In genomic region chr9:63385479-63385878, GRCh38 we compare ENCODE assay signal across 7 cellular contexts.
DNase-seq lines count a peak whose midpoint lies in the region; TF ChIP-seq lines count a peak whose summit lies in the region.
"Not testable (repeated sequence)": the region's sequence is repeated elsewhere in the genome, so short reads cannot be mapped to it uniquely, and the experiment has no call there.

No MANE protein-coding gene starts in this region.

- H3K36me3 ChIP-seq in HUES6 (ENCODE audit: control insufficient read depth, insufficient read depth, low read length); adipocyte (ENCODE audit: control insufficient read depth, insufficient read depth, low read length, severe bottlenecking); ectodermal cell (ENCODE audit: control insufficient read depth, insufficient read depth, low read length); right atrium auricular region; mesenchymal stem cell (ENCODE audit: control insufficient read depth in 1 of 2, insufficient read depth in 2 of 2, low read depth in 1 of 2, low read length in 2 of 2): not testable (repeated sequence)

- intact Hi-C loops in activated CD4-positive, alpha-beta T cell treated with anti-CD3 and anti-CD28 coated beads, Interleukin-2, amount 10 ng/mL, durations not matched to agents 24 days and 14 days (cut with micrococcal nuclease): not testable (repeated sequence)

- not testable (repeated sequence) for H2BK15ac ChIP-seq in mesenchymal stem cell (ENCODE audit: low read depth, poor library complexity, severe bottlenecking)

- H3K9me3 ChIP-seq in HUES6 (ENCODE audit: control insufficient read depth, insufficient read depth, low read depth, low read length); adipocyte (ENCODE audit: control insufficient read depth, low read length); ectodermal cell (ENCODE audit: control insufficient read depth, low read length); right atrium auricular region; mesenchymal stem cell (ENCODE audit: control insufficient read depth, low read length): not testable (repeated sequence)

- not testable (repeated sequence) for H3K36me3 Mint-ChIP-seq in activated CD4-positive, alpha-beta T cell treated with anti-CD3 and anti-CD28 coated beads, Interleukin-2, amount 10 ng/mL, durations not matched to agents 24 days and 14 days (ENCODE audit: low read depth); osteocyte (ENCODE audit: unreplicated experiment)

- not testable (repeated sequence) for H3K27ac Mint-ChIP-seq in activated CD4-positive, alpha-beta T cell treated with anti-CD3 and anti-CD28 coated beads, Interleukin-2, amount 10 ng/mL, durations not matched to agents 24 days and 14 days
- H3K27ac Mint-ChIP-seq in osteocyte (ENCODE audit: unreplicated experiment): peak overlapping the region; percentile 70

- H3K4me1 Mint-ChIP-seq in activated CD4-positive, alpha-beta T cell treated with anti-CD3 and anti-CD28 coated beads, Interleukin-2, amount 10 ng/mL, durations not matched to agents 24 days and 14 days; osteocyte (ENCODE audit: unreplicated experiment): not testable (repeated sequence)

- H3K4me3 Mint-ChIP-seq in activated CD4-positive, alpha-beta T cell treated with anti-CD3 and anti-CD28 coated beads, Interleukin-2, amount 10 ng/mL, durations not matched to agents 24 days and 14 days: peak overlapping the region; percentile 75
- H3K4me3 Mint-ChIP-seq in osteocyte (ENCODE audit: unreplicated experiment): peak overlapping the region; percentile 80

- H3K14ac ChIP-seq in mesenchymal stem cell (ENCODE audit: low read length in 2 of 2): not testable (repeated sequence)

- not testable (repeated sequence) for H2AK5ac ChIP-seq in mesenchymal stem cell (ENCODE audit: low read length, severe bottlenecking)

- not testable (repeated sequence) for H2BK120ac ChIP-seq in mesenchymal stem cell (ENCODE audit: low read depth, low read length)

- not testable (repeated sequence) for H3K23ac ChIP-seq in mesenchymal stem cell (ENCODE audit: low read length in 2 of 2)

- H3K27ac ChIP-seq in HUES6 (ENCODE audit: low read depth, low read length); ectodermal cell (ENCODE audit: insufficient read depth, low read depth, low read length, poor library complexity, severe bottlenecking): not testable (repeated sequence)
- peak overlapping the region in 1 of 2 donors; percentile 48 for H3K27ac ChIP-seq in right atrium auricular region
- peak overlapping the region; percentile 40 for H3K27ac ChIP-seq in mesenchymal stem cell (ENCODE audit: low read length, poor library complexity, severe bottlenecking)

- not testable (repeated sequence) for H3K9me3 Mint-ChIP-seq in activated CD4-positive, alpha-beta T cell treated with anti-CD3 and anti-CD28 coated beads, Interleukin-2, amount 10 ng/mL, durations not matched to agents 24 days and 14 days; osteocyte (ENCODE audit: unreplicated experiment)

- H3K27me3 ChIP-seq in HUES6 (ENCODE audit: control insufficient read depth, insufficient read depth, low read length); adipocyte (replicated peaks; ENCODE audit: control insufficient read depth, insufficient read depth, low read length); ectodermal cell (ENCODE audit: control insufficient read depth, insufficient read depth, low read length, poor library complexity, severe bottlenecking); right atrium auricular region; mesenchymal stem cell (ENCODE audit: control insufficient read depth in 1 of 2, insufficient read depth in 1 of 2, low read length in 2 of 2): not testable (repeated sequence)

- not testable (repeated sequence) for H3K18ac ChIP-seq in mesenchymal stem cell (ENCODE audit: low read depth in 1 of 2, low read length in 2 of 2)

- TF ChIP-seq CTCF in right atrium auricular region (IDR thresholded peaks at IDR 0.05); osteocyte (IDR thresholded peaks at IDR 0.05): not testable (repeated sequence)

- H3K4ac ChIP-seq in mesenchymal stem cell (ENCODE audit: low read depth in 1 of 2, low read length in 2 of 2): not testable (repeated sequence)

- H3K4me2 ChIP-seq in mesenchymal stem cell (ENCODE audit: low read length, poor library complexity, severe bottlenecking): not testable (repeated sequence)

- H4K8ac ChIP-seq in mesenchymal stem cell (ENCODE audit: low read length): not testable (repeated sequence)

- not testable (repeated sequence) for H2BK5ac ChIP-seq in mesenchymal stem cell (ENCODE audit: low read depth, low read length, poor library complexity, severe bottlenecking)

- not testable (repeated sequence) for H2AFZ ChIP-seq in mesenchymal stem cell (ENCODE audit: low read depth, low read length)

- not testable (repeated sequence) for H3K4me1 ChIP-seq in HUES6 (ENCODE audit: control insufficient read depth, insufficient read depth, low read length); adipocyte (ENCODE audit: control insufficient read depth, insufficient read depth, low read length); ectodermal cell (ENCODE audit: control insufficient read depth, insufficient read depth, low read length); right atrium auricular region; mesenchymal stem cell (ENCODE audit: control insufficient read depth, insufficient read depth, low read depth, low read length)

- not testable (repeated sequence) for H3K9ac ChIP-seq in HUES6 (ENCODE audit: low read length); adipocyte (ENCODE audit: low read length); mesenchymal stem cell (ENCODE audit: low read length)

- not testable (repeated sequence) for H3K27me3 Mint-ChIP-seq in activated CD4-positive, alpha-beta T cell treated with anti-CD3 and anti-CD28 coated beads, Interleukin-2, amount 10 ng/mL, durations not matched to agents 24 days and 14 days; osteocyte (ENCODE audit: unreplicated experiment)

- H4K91ac ChIP-seq in mesenchymal stem cell (ENCODE audit: low read length): not testable (repeated sequence)

- peak; percentile 56 for DNase-seq in activated CD4-positive, alpha-beta T cell treated with anti-CD3 and anti-CD28 coated beads, Interleukin-2, amount 10 ng/mL, durations not matched to agents 24 days and 14 days
- DNase-seq in adipocyte (ENCODE audit: low read depth) (peak; percentile 30), mesenchymal stem cell (peak; percentile 36)
- not testable (repeated sequence) for DNase-seq in right atrium auricular region (ENCODE audit: low spot score); osteocyte (ENCODE audit: extremely low spot score, unreplicated experiment)

- H3K4me3 ChIP-seq in HUES6 (ENCODE audit: low read depth, low read length): peak overlapping the region; percentile 42; the same call in 1 of the 2 replicates
- not testable (repeated sequence) for H3K4me3 ChIP-seq in adipocyte (ENCODE audit: low read length)
- H3K4me3 ChIP-seq in ectodermal cell (ENCODE audit: insufficient read depth, low read depth, low read length): peak overlapping the region; percentile 10
- peak overlapping the region; percentile 26 to 33 for H3K4me3 ChIP-seq in right atrium auricular region
- H3K4me3 ChIP-seq in mesenchymal stem cell (ENCODE audit: insufficient read depth in 1 of 2, low read depth in 1 of 2, low read length in 2 of 2): peak overlapping the region in 1 of 2 experiments; percentile 56

- H3K79me1 ChIP-seq in mesenchymal stem cell (replicated peaks; ENCODE audit: low read length, poor library complexity, severe bottlenecking): not testable (repeated sequence)

- H2BK12ac ChIP-seq in mesenchymal stem cell (ENCODE audit: low read length in 2 of 2): not testable (repeated sequence)

- WGBS in ectodermal cell, 2 experiments: 1 to 3% methylated on average over 15 of the region's 28 CpGs
- no CpG with 5 or more reads among the region's 28 CpGs for WGBS in mesenchymal stem cell
